In the genomic region with DNA sequence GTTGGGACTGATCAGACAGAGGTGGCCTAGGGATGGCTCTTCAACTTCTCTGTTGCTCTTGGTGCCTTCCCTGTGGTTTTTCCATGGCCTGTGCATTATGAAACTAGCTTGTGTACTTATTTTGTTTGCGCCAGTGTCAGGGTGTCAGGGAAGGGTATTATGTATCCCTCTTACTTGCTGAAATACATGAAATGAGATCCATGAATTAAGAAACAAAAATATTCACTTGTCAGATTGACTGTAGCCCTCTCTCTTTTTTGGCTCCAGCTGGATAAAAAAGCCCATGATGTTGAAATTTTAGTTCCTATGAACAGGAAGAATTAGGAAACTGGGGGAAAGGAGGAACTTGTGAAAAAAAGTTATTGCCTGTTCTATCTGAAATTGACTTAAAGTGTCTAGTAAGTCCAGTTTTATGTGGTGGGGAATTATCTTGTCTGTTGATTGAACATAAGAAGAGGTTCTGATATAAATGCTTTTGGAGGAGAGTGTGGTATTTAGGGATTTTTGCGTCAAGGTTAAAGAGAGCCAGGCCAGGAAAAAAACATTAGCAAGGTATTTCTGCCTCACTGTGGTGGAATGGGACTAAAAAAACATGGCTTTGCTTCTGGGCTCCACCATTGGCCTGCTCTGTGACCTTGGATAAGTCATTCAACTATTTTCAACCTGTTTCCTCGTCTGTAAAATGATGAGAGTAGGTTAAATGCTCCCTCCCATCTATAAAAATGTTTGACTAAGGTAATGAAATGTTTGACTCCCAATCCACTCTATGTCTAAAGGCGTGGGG, we compare ENCODE assay signal across 8 cellular contexts. TPM values are rescaled to one million over a fixed set of nuclear protein-coding genes. Genes with fewer than 3 reads are reported as not detected.
A peak's percentile ranks its signal among the peaks of the same experiment; 100 is the strongest.
DNase-seq lines count a peak whose midpoint lies in the region; TF ChIP-seq lines count a peak whose summit lies in the region.

No MANE protein-coding gene starts in this region.

- in situ Hi-C loops in GM13977 (cut with MboI; ENCODE audit: low pct_unique_long_range_greater_than_20kb, low sequenced_read_pairs, unreplicated experiment) = loop anchor here (10.0 kb wide), 1 partner anchor 159 kb away; no protein-coding TSS in a partner anchor

- peaks cover 37% of the 10 kb centered on the region for H3K36me3 Mint-ChIP-seq in activated naive CD8-positive, alpha-beta T cell treated with anti-CD3 and anti-CD28 coated beads for 36 hours

- H3K27me3 Mint-ChIP-seq in activated naive CD8-positive, alpha-beta T cell treated with anti-CD3 and anti-CD28 coated beads for 36 hours = no peaks in the 10 kb centered on the region

- H3K36me3 ChIP-seq in iPS-18a (ENCODE audit: control insufficient read depth, low read depth, low read length) (peaks cover 44% of the 10 kb centered on the region), smooth muscle cell (ENCODE audit: low read depth) (peaks cover 18% of the 10 kb centered on the region), SJCRH30 (peaks cover 31% of the 10 kb centered on the region)

- H3K9me3 Mint-ChIP-seq in activated naive CD8-positive, alpha-beta T cell treated with anti-CD3 and anti-CD28 coated beads for 36 hours = peaks cover 2% of the 10 kb centered on the region

- no peak overlapping the region for H3K4me3 Mint-ChIP-seq in activated naive CD8-positive, alpha-beta T cell treated with anti-CD3 and anti-CD28 coated beads for 36 hours

- peak overlapping the region; percentile 13 for H3K27ac Mint-ChIP-seq in activated naive CD8-positive, alpha-beta T cell treated with anti-CD3 and anti-CD28 coated beads for 36 hours

- H3F3A ChIP-seq in smooth muscle cell (ENCODE audit: low read depth) = peaks cover 12% of the 10 kb centered on the region

- H3K27ac ChIP-seq in iPS-18a (ENCODE audit: low read length) = peak overlapping the region; percentile 41
- H3K27ac ChIP-seq in smooth muscle cell (ENCODE audit: low read depth) = peak overlapping the region; percentile 24
- no peak overlapping the region for H3K27ac ChIP-seq in SJCRH30

- no peaks in the 10 kb centered on the region for H3K9me3 ChIP-seq in iPS-18a (ENCODE audit: control insufficient read depth, low read depth, low read length)
- no peaks in the 10 kb centered on the region for H3K9me3 ChIP-seq in smooth muscle cell (replicated peaks; ENCODE audit: low read depth)
- no peaks in the 10 kb centered on the region for H3K9me3 ChIP-seq in SJCRH30 (replicated peaks)

- peaks cover 99% of the 10 kb centered on the region for H3K79me2 ChIP-seq in smooth muscle cell (ENCODE audit: low read depth)

- H3K4me1 ChIP-seq in iPS-18a (ENCODE audit: control insufficient read depth, low read depth, low read length) (peaks cover 69% of the 10 kb centered on the region), smooth muscle cell (ENCODE audit: low read depth) (peaks cover 49% of the 10 kb centered on the region), SJCRH30 (no peaks in the 10 kb centered on the region; the same call in 1 of the 2 replicates)

- DNase-seq in SKM-1 treated with dmso at 0.1 percent for 144 hours (lab: John Stamatoyannopoulos, UW; ENCODE audit: unreplicated experiment) (peak; percentile 5), SKM-1 (lab: John Stamatoyannopoulos, UW; ENCODE audit: unreplicated experiment) (no peak), smooth muscle cell (lab: John Stamatoyannopoulos, UW; ENCODE audit: unreplicated experiment) (no peak), NCI-H345 treated with DMSO at 0.1 percent for 48 hours (lab: John Stamatoyannopoulos, UW; ENCODE audit: unreplicated experiment) (no peak), GM13977 (ENCODE audit: low spot score) (no peak), SJCRH30 (no peak)
- DNase-seq in activated naive CD8-positive, alpha-beta T cell treated with anti-CD3 and anti-CD28 coated beads for 36 hours = no peak

- peaks cover 95% of the 10 kb centered on the region for H4K20me1 ChIP-seq in smooth muscle cell (ENCODE audit: low read depth)

- H3K27me3 ChIP-seq in iPS-18a (ENCODE audit: control insufficient read depth, insufficient read depth, low read length) (no peaks in the 10 kb centered on the region), smooth muscle cell (ENCODE audit: low read depth) (no peaks in the 10 kb centered on the region), SJCRH30 (no peaks in the 10 kb centered on the region)

- peak overlapping the region; percentile 11 for H3K9ac ChIP-seq in iPS-18a (ENCODE audit: low read length)
- no peak overlapping the region for H3K9ac ChIP-seq in smooth muscle cell (ENCODE audit: low read depth)

- TF ChIP-seq CTCF in smooth muscle cell (IDR thresholded peaks at IDR 0.05; ENCODE audit: borderline replicate concordance, insufficient read depth, poor library complexity, severe bottlenecking) = no peak
- no peak for TF ChIP-seq CTCF in GM13977 (IDR thresholded peaks at IDR 0.05; ENCODE audit: extremely low read depth, insufficient read depth, missing control alignments)

- WGBS in smooth muscle cell (ENCODE audit: low lambda C conversion rate) = 82% methylated on average over 4 of the region's 4 CpGs

- no peak overlapping the region for H2AFZ ChIP-seq in smooth muscle cell (ENCODE audit: low read depth)

- H3K4me3 ChIP-seq in iPS-18a (ENCODE audit: low read length) (peak overlapping the region; percentile 14), smooth muscle cell (no peak overlapping the region), SJCRH30 (no peak overlapping the region)

- no peak overlapping the region for H3K4me2 ChIP-seq in smooth muscle cell

- H3K4me1 Mint-ChIP-seq in activated naive CD8-positive, alpha-beta T cell treated with anti-CD3 and anti-CD28 coated beads for 36 hours = peaks cover 48% of the 10 kb centered on the region

RNA-seq across cellular contexts. Expression of a gene that starts 12.0 kb away (rescaled TPM):
- total RNA-seq in activated naive CD8-positive, alpha-beta T cell treated with anti-CD3 and anti-CD28 coated beads for 36 hours = 10 to 100 TPM; 70.0 to 71.5 TPM
- total RNA-seq in smooth muscle cell = 211 and 238 TPM in 2 replicates
- polyA plus RNA-seq in smooth muscle cell = 156 and 171 TPM in 2 replicates
- total RNA-seq in SJCRH30 (2014; rRNA removed; shearing (Covaris generic)) = 144 and 145 TPM in 2 replicates
